ENCODE assay signal across 9 cellular contexts in genomic region chr12:94832780-94833760, GRCh38.
DNase-seq lines count a peak whose midpoint lies in the region; ATAC-seq and TF ChIP-seq lines count a peak whose summit lies in the region.
"Had no signal": no experiment of that assay in that cellular context is flagged by ENCODE, and none has a peak within 500 bp of the region (broad histone marks: within the 10 kb centered on the region; RNA-seq: fewer than 3 reads in every experiment).

No MANE protein-coding gene starts in this region.

- peak overlapping the region; percentile 35 to 75 for H3K27ac ChIP-seq in breast epithelium
- H3K27ac ChIP-seq in spleen, result no peak overlapping the region

- H3K36me3 ChIP-seq in breast epithelium (no peaks in the 10 kb centered on the region), spleen (no peaks in the 10 kb centered on the region)

- H3K36me3 Mint-ChIP-seq in mesothelial cell of epicardium (no peaks in the 10 kb centered on the region), T-helper 17 cell (ENCODE audit: low read depth) (no peaks in the 10 kb centered on the region)
- no peaks in the 10 kb centered on the region for H3K36me3 Mint-ChIP-seq in activated CD4-positive, alpha-beta T cell treated with anti-CD3 and anti-CD28 coated beads, Interleukin-2, amount 10 ng/mL, durations not matched to agents 24 days and 14 days (ENCODE audit: low read depth)

- H3K4me3 Mint-ChIP-seq in mesothelial cell of epicardium, result no peak overlapping the region
- no peak overlapping the region for H3K4me3 Mint-ChIP-seq in activated CD4-positive, alpha-beta T cell treated with anti-CD3 and anti-CD28 coated beads, Interleukin-2, amount 10 ng/mL, durations not matched to agents 24 days and 14 days
- no peak overlapping the region for H3K4me3 Mint-ChIP-seq in T-helper 17 cell
- H3K4me3 Mint-ChIP-seq: activated T-cell treated with anti-CD3 and anti-CD28 coated beads, Interleukin-2, amount 50 U/mL, for 4 hours had no signal

- 82 to 93% (median 91%) methylated on average over 17 of the region's 17 CpGs for WGBS in spleen, 5 donors

- H3K27ac Mint-ChIP-seq in mesothelial cell of epicardium, result peak overlapping the region; percentile 84
- H3K27ac Mint-ChIP-seq in activated CD4-positive, alpha-beta T cell treated with anti-CD3 and anti-CD28 coated beads, Interleukin-2, amount 10 ng/mL, durations not matched to agents 24 days and 14 days, result no peak overlapping the region
- H3K27ac Mint-ChIP-seq in T-helper 17 cell, result no peak overlapping the region

- ATAC-seq in Right ventricle myocardium superior (ENCODE audit: poor library complexity), result peak; percentile 49
- no peak for ATAC-seq in T-helper 17 cell
- ATAC-seq: activated T-cell treated with anti-CD3 and anti-CD28 coated beads, Interleukin-2, amount 50 U/mL, for 4 hours had no signal

- no peaks in the 10 kb centered on the region for H3K27me3 Mint-ChIP-seq in mesothelial cell of epicardium (ENCODE audit: low read depth)
- H3K27me3 Mint-ChIP-seq in activated CD4-positive, alpha-beta T cell treated with anti-CD3 and anti-CD28 coated beads, Interleukin-2, amount 10 ng/mL, durations not matched to agents 24 days and 14 days, result no peaks in the 10 kb centered on the region
- peaks cover 4% of the 10 kb centered on the region for H3K27me3 Mint-ChIP-seq in T-helper 17 cell

- no peak for DNase-seq in Right ventricle myocardium superior
- DNase-seq in cardiac septum (ENCODE audit: low spot score), result no peak
- no peak for DNase-seq in breast epithelium (ENCODE audit: low spot score in 2 of 2)
- DNase-seq in mesothelial cell of epicardium (ENCODE audit: low spot score in 2 of 2, unreplicated experiment in 2 of 2), result peak in 1 of 2 experiments; percentile 42
- no peak for DNase-seq in activated CD4-positive, alpha-beta T cell treated with anti-CD3 and anti-CD28 coated beads, Interleukin-2, amount 10 ng/mL, durations not matched to agents 24 days and 14 days
- DNase-seq in activated CD8-positive, alpha-beta memory T cell treated with anti-CD3 and anti-CD28 coated beads for 24 hours, result no peak
- DNase-seq in spleen, result no peak
- no peak for DNase-seq in T-helper 17 cell
- DNase-seq: activated T-cell treated with anti-CD3 and anti-CD28 coated beads, Interleukin-2, amount 50 U/mL, for 4 hours had no signal

- H3K4me1 ChIP-seq in breast epithelium (no peaks in the 10 kb centered on the region), spleen (peaks cover 0 to 33% (median 23%) of the 10 kb centered on the region in 6 donors)

- intact Hi-C loops in Right ventricle myocardium superior (cut with DNase I), result no loop called here
- intact Hi-C loops in cardiac septum (cut with DNase I), result no loop called here
- intact Hi-C loops in breast epithelium (cut with DNase I; ENCODE audit: low total_unique reads), result no loop called here
- intact Hi-C loops in activated CD4-positive, alpha-beta T cell treated with anti-CD3 and anti-CD28 coated beads, Interleukin-2, amount 10 ng/mL, durations not matched to agents 24 days and 14 days (cut with micrococcal nuclease), result no loop called here
- intact Hi-C loops in spleen (cut with DNase I; ENCODE audit: low total_unique reads), result no loop called here

- no peak overlapping the region for H3K4me3 ChIP-seq in breast epithelium
- no peak overlapping the region for H3K4me3 ChIP-seq in spleen

- TF ChIP-seq POLR2A in breast epithelium (IDR thresholded peaks at IDR 0.05) (no peak), spleen (IDR thresholded peaks at IDR 0.05) (no peak)

- H3K9me3 ChIP-seq in breast epithelium (peaks cover 0 to 5% of the 10 kb centered on the region in 2 donors), spleen (peaks cover 0 to 3% (median 0%) of the 10 kb centered on the region in 8 donors), T-helper 17 cell (ENCODE audit: control insufficient read depth, low read length, poor library complexity, severe bottlenecking) (no peaks in the 10 kb centered on the region)

- H3K4me1 Mint-ChIP-seq in mesothelial cell of epicardium (peaks cover 18% of the 10 kb centered on the region), T-helper 17 cell (peaks cover 10% of the 10 kb centered on the region)
- peaks cover 9% of the 10 kb centered on the region for H3K4me1 Mint-ChIP-seq in activated CD4-positive, alpha-beta T cell treated with anti-CD3 and anti-CD28 coated beads, Interleukin-2, amount 10 ng/mL, durations not matched to agents 24 days and 14 days

- TF ChIP-seq CTCF in breast epithelium (IDR thresholded peaks at IDR 0.05) (no peak), mesothelial cell of epicardium (IDR thresholded peaks at IDR 0.05; ENCODE audit: unreplicated experiment) (no peak), spleen (IDR thresholded peaks at IDR 0.05 in 8 of 11, conservative IDR thresholded peaks at IDR 0.05 in 3 of 11) (no peak)

- no peaks in the 10 kb centered on the region for H3K27me3 ChIP-seq in breast epithelium
- no peaks in the 10 kb centered on the region for H3K27me3 ChIP-seq in spleen (replicated peaks in 1 of 7)

- peaks cover 10% of the 10 kb centered on the region for H3K9me3 Mint-ChIP-seq in mesothelial cell of epicardium
- H3K9me3 Mint-ChIP-seq in activated CD4-positive, alpha-beta T cell treated with anti-CD3 and anti-CD28 coated beads, Interleukin-2, amount 10 ng/mL, durations not matched to agents 24 days and 14 days, result peaks cover 6% of the 10 kb centered on the region
- H3K9me3 Mint-ChIP-seq: activated T-cell treated with anti-CD3 and anti-CD28 coated beads, Interleukin-2, amount 50 U/mL, for 4 hours had no signal

Comparison
In these comparisons a context has a peak if more than half of its experiments do, and no peak if none do; other contexts are left out.
1. H3K27ac ChIP-seq: peak in breast epithelium (2 of 2); none in spleen (0 of 8).